In genomic region chr3:52742418-52743041, GRCh38 we compare ENCODE assay signal across 9 cellular contexts. TPM values are rescaled to one million over a fixed set of nuclear protein-coding genes. Genes with fewer than 3 reads are reported as not detected.
DNase-seq lines count a peak whose midpoint lies in the region; ATAC-seq and TF ChIP-seq lines count a peak whose summit lies in the region.
"Had no signal": no experiment of that assay in that cellular context is flagged by ENCODE, and none has a peak within 500 bp of the region (broad histone marks: within the 10 kb centered on the region; RNA-seq: fewer than 3 reads in every experiment).

No MANE protein-coding gene starts in this region.

- peaks cover 13% of the 10 kb centered on the region for H3K36me3 ChIP-seq in A673 (ENCODE audit: insufficient read depth, low read length, poor library complexity, severe bottlenecking)
- peaks cover 50% of the 10 kb centered on the region for H3K36me3 ChIP-seq in effector memory CD4-positive, alpha-beta T cell (ENCODE audit: control insufficient read depth, insufficient read depth, low read length)

- H3K4me3 ChIP-seq in A673 (ENCODE audit: low read depth, low read length, poor library complexity, severe bottlenecking) (no peak overlapping the region), fibroblast of villous mesenchyme (ENCODE audit: low read depth, low read length) (no peak overlapping the region), retinal pigment epithelial cell (ENCODE audit: low read length) (no peak overlapping the region)
- H3K4me3 ChIP-seq in effector memory CD4-positive, alpha-beta T cell (ENCODE audit: insufficient read depth, low read depth, low read length, poor library complexity, severe bottlenecking) = no peak overlapping the region

- DNase-seq in A673 (ENCODE audit: low spot score) = peak; percentile 0
- peak; percentile 22 for DNase-seq in RWPE1 (ENCODE audit: low spot score)
- DNase-seq in fibroblast of villous mesenchyme (ENCODE audit: low read depth) = peak; percentile 44
- no peak for DNase-seq in retinal pigment epithelial cell (ENCODE audit: low read depth)
- no peak for DNase-seq in effector memory CD4-positive, alpha-beta T cell

- no peak overlapping the region for H3K27ac ChIP-seq in A673 (ENCODE audit: low read depth, low read length, poor library complexity, severe bottlenecking)
- H3K27ac ChIP-seq in RWPE1 = no peak overlapping the region
- no peak overlapping the region for H3K27ac ChIP-seq in effector memory CD4-positive, alpha-beta T cell (ENCODE audit: insufficient read depth, low read length, poor library complexity, severe bottlenecking)

- H3K27me3 ChIP-seq in A673 (replicated peaks; ENCODE audit: insufficient read depth, low read depth, low read length, poor library complexity) = no peaks in the 10 kb centered on the region
- no peaks in the 10 kb centered on the region for H3K27me3 ChIP-seq in effector memory CD4-positive, alpha-beta T cell (replicated peaks; ENCODE audit: control insufficient read depth, insufficient read depth, low read length, poor library complexity, severe bottlenecking)

- H3K4me1 ChIP-seq in A673 (ENCODE audit: insufficient read depth, low read length, poor library complexity, severe bottlenecking) = no peaks in the 10 kb centered on the region
- no peaks in the 10 kb centered on the region for H3K4me1 ChIP-seq in effector memory CD4-positive, alpha-beta T cell (ENCODE audit: control insufficient read depth, insufficient read depth, low read length, poor library complexity, severe bottlenecking)

- H3K9me3 ChIP-seq in A673 (ENCODE audit: low read depth, low read length, poor library complexity, severe bottlenecking) = no peaks in the 10 kb centered on the region
- no peaks in the 10 kb centered on the region for H3K9me3 ChIP-seq in effector memory CD4-positive, alpha-beta T cell (ENCODE audit: control insufficient read depth, low read length)

- peak; percentile 42; the same call in 1 of the 2 replicates for TF ChIP-seq CTCF in A673 (conservative IDR thresholded peaks at IDR 0.05; ENCODE audit: low read depth, low read length)
- peak; percentile 55 for TF ChIP-seq CTCF in GM12872 (IDR thresholded peaks at IDR 0.05; ENCODE audit: insufficient read depth, low read depth, low read length)
- TF ChIP-seq CTCF in RWPE1 (conservative IDR thresholded peaks at IDR 0.05; ENCODE audit: low read depth) = peak; percentile 64
- TF ChIP-seq CTCF in fibroblast of villous mesenchyme (IDR thresholded peaks at IDR 0.05; ENCODE audit: insufficient read depth, low read depth, low read length) = peak; percentile 63
- TF ChIP-seq CTCF in retinal pigment epithelial cell (conservative IDR thresholded peaks at IDR 0.05; ENCODE audit: low read depth, low read length) = peak; percentile 63

- intact Hi-C loops in A673 (cut with micrococcal nuclease; ENCODE audit: unreplicated experiment) = no loop called here

- POLR2A ChIA-PET in A673 (lab: Charles Lee; ENCODE audit: low non-redundant PET) (no interaction called here), RWPE1 (lab: Yijun Ruan, JAX; ENCODE audit: low non-redundant PET) (no interaction called here)

- no peak for ATAC-seq in GM18519 (IDR thresholded peaks at IDR 0.05; ENCODE audit: low FRiP score, unreplicated experiment)
- ATAC-seq in HG02588 (IDR thresholded peaks at IDR 0.05; ENCODE audit: unreplicated experiment) = no peak
- ATAC-seq: stimulated activated naive CD8-positive, alpha-beta T cell treated with anti-CD3 and anti-CD28 coated beads, Interleukin-15, amount 100 ng/mL, for 72 hours had no signal

- CTCF ChIA-PET in A673 (lab: Charles Lee) (no interaction called here), RWPE1 (lab: Yijun Ruan, JAX) (interaction anchor here (0.7 kb wide), 1 partner anchor 101 kb away, joined by 3 read pairs; no protein-coding TSS in a partner anchor)

- BruUV-seq in A673 (replicated peaks; lab: Mats Ljungman, UMichigan) = no TSS peak

RNA-seq across cellular contexts. Expression of gene NEK4, which starts 28.2 kb away (rescaled TPM):
- total RNA-seq in A673 (2021) (22.0 and 24.9 TPM in 2 replicates), fibroblast of villous mesenchyme (28.1 and 33.2 TPM in 2 replicates)

RNA-seq across cellular contexts. Expression of gene ITIH1, which starts 34.9 kb away (rescaled TPM):
- total RNA-seq in A673 (2021) = not detected in 2 replicates
- not detected in 2 replicates for total RNA-seq in fibroblast of villous mesenchyme

RNA-seq across cellular contexts. Expression of gene SPCS1, which starts 36.6 kb away (rescaled TPM):
- total RNA-seq in A673 (2021) (67.8 and 81.1 TPM in 2 replicates), fibroblast of villous mesenchyme (66.9 and 77.0 TPM in 2 replicates)

RNA-seq across cellular contexts. Expression of gene GLT8D1, which starts 36.9 kb away (rescaled TPM):
- 26.5 and 34.7 TPM in 2 replicates for total RNA-seq in A673 (2021)
- total RNA-seq in fibroblast of villous mesenchyme = 84.1 and 108 TPM in 2 replicates

RNA-seq across cellular contexts. Expression of gene ITIH3, which starts 52.1 kb away (rescaled TPM):
- total RNA-seq in A673 (2021) (not detected in 2 replicates), fibroblast of villous mesenchyme (1.6 and 8.2 TPM in 2 replicates)

Comparison
In these comparisons a context has a peak if more than half of its experiments do, and no peak if none do; other contexts are left out.
1. DNase-seq: peak in A673 (single experiment), RWPE1 (single experiment) and fibroblast of villous mesenchyme (single experiment); none in retinal pigment epithelial cell (single experiment) and effector memory CD4-positive, alpha-beta T cell (0 of 3).
2. Peak in every context shown above with its lines, with median percentiles within 50 percentile points of each other: CTCF ChIP-seq.